Comparison of ENCODE assay signal across 8 cellular contexts in genomic region chr12:76158518-76159321, GRCh38.
DNase-seq lines count a peak whose midpoint lies in the region; ATAC-seq, FAIRE-seq and TF ChIP-seq lines count a peak whose summit lies in the region.

No MANE protein-coding gene starts in this region.

- no peaks in the 10 kb centered on the region for H3K36me3 Mint-ChIP-seq in glutamatergic neuron (ENCODE audit: unreplicated experiment)

- H3K9me3 Mint-ChIP-seq in glutamatergic neuron (ENCODE audit: unreplicated experiment): no peaks in the 10 kb centered on the region

- ATAC-seq in HG03108 (IDR thresholded peaks at IDR 0.05; ENCODE audit: unreplicated experiment): peak; percentile 97

- no peaks in the 10 kb centered on the region for H3K4me1 Mint-ChIP-seq in glutamatergic neuron (ENCODE audit: low read depth, unreplicated experiment)

- no peak overlapping the region for H3K27ac Mint-ChIP-seq in glutamatergic neuron (ENCODE audit: unreplicated experiment)

- TF ChIP-seq CTCF in glutamatergic neuron (IDR thresholded peaks at IDR 0.05; ENCODE audit: partially characterized antibody, unreplicated experiment): peak; percentile 84

- peak; percentile 27 for TF ChIP-seq POLR2A in GM18951 (IDR thresholded peaks at IDR 0.05; ENCODE audit: extremely low read depth, insufficient read depth, insufficient read length)

- H3K4me3 Mint-ChIP-seq in glutamatergic neuron (ENCODE audit: unreplicated experiment): no peak overlapping the region

- in situ Hi-C loops in GM18951 (cut with MboI; ENCODE audit: low sequenced_read_pairs, unreplicated experiment): no loop called here

- DNase-seq in Ammon's horn (ENCODE audit: low spot score) (peak; percentile 70), RCC 7860 (ENCODE audit: low spot score) (peak; percentile 91), glutamatergic neuron (peak; percentile 57), putamen (ENCODE audit: low spot score) (peak; percentile 34), NCI-H1417 (lab: John Stamatoyannopoulos, UW) (no peak)
- DNase-seq in activated T-helper 9 cell treated with anti-CD3 and anti-CD28 coated beads, Interleukin-2, amount 50 U/mL, for 16 hours (ENCODE audit: low read depth): peak; percentile 69

- peak; percentile 91 for FAIRE-seq in RCC 7860 (lab: Jason Lieb, UNC)

- H3K27me3 Mint-ChIP-seq in glutamatergic neuron (ENCODE audit: unreplicated experiment): no peaks in the 10 kb centered on the region

Comparison
In these comparisons a context has a peak if more than half of its experiments do, and no peak if none do; other contexts are left out.
1. DNase-seq: peak in Ammon's horn (single experiment), RCC 7860 (single experiment), activated T-helper 9 cell treated with anti-CD3 and anti-CD28 coated beads, Interleukin-2, amount 50 U/mL, for 16 hours (single experiment), glutamatergic neuron (single experiment) and putamen (single experiment); none in NCI-H1417 (0 of 3).